11 cellular contexts compared by ENCODE assay signal in the genomic region with DNA sequence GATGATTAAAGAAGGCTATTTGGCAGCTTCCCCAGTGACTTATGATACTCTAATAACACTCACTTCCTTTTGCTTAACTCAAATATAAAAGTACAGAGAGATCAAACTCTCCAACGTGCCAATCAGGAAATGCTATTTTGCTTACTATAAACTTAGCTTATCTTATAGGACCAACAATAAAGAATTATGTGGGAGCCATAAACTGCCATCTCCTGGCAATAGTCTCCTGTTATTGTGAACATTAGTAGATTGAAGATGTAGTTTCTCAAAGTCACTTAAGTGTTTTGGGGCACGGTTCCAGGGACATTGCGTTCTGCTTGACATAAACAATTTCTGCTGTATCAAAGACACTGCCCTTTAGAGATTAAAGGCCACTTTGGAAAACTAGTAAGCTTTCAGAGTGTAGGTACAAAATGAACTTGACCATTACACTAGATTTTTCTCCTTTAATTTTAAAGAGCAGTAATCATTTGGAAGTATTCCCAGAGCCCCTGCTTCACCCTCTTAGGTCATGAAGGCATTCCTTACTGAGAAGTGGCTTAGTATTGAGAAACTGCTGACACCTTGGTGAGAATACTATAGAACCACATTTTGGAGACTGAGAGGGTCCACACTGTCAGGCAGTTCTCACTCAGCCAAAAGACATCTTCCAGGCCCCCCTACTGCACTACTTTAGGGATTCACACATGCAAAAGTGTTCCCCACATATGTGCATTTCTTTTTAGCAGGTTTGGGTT. TPM values are rescaled to one million over a fixed set of nuclear protein-coding genes. Genes with fewer than 3 reads are reported as not detected.
DNase-seq lines count a peak whose midpoint lies in the region; ATAC-seq and TF ChIP-seq lines count a peak whose summit lies in the region.
"Had no signal": no experiment of that assay in that cellular context is flagged by ENCODE, and none has a peak within 500 bp of the region (broad histone marks: within the 10 kb centered on the region; RNA-seq: fewer than 3 reads in every experiment).

No MANE protein-coding gene starts in this region.

- no peaks in the 10 kb centered on the region for H3K27me3 ChIP-seq in ascending aorta
- no peaks in the 10 kb centered on the region for H3K27me3 ChIP-seq in upper lobe of right lung
- peaks cover 2% of the 10 kb centered on the region for H3K27me3 ChIP-seq in osteoblast (ENCODE audit: insufficient read depth, low read length)

- H3K27ac ChIP-seq in ascending aorta (peak overlapping the region; percentile 38 to 65), upper lobe of right lung (peak overlapping the region; percentile 82), osteoblast (ENCODE audit: low read depth, low read length) (no peak overlapping the region)
- H3K27ac ChIP-seq: PC-9 had no signal

- no peak for DNase-seq in ascending aorta (ENCODE audit: low spot score in 2 of 2)
- DNase-seq in fibroblast of mammary gland (ENCODE audit: low read depth), result peak; percentile 74
- peak in 2 of 3 donors; percentile 35 to 86 for DNase-seq in mucosa of descending colon
- no peak for DNase-seq in upper lobe of right lung
- DNase-seq in activated CD4-positive, alpha-beta T cell treated with anti-CD3 and anti-CD28 coated beads for 48 hours, result no peak
- no peak for DNase-seq in NCI-H446 (lab: John Stamatoyannopoulos, UW)
- no peak for DNase-seq in osteoblast (ENCODE audit: insufficient read length, low spot score, missing footprints)
- DNase-seq: NCI-H2081 treated with DMSO at 0.1 percent for 48 hours, retina, T-helper 9 cell had no signal

- intact Hi-C loops in ascending aorta (cut with DNase I) (loop anchor here (2.0 kb wide), 1 partner anchor 53 kb away; no protein-coding TSS in a partner anchor), mucosa of descending colon (cut with DNase I, micrococcal nuclease) (no loop called here), upper lobe of right lung (cut with DNase I) (no loop called here)

- no peak overlapping the region for H3K4me2 ChIP-seq in osteoblast (ENCODE audit: insufficient read depth, low read length)
- H3K4me2 ChIP-seq: PC-9 had no signal

- H3K36me3 ChIP-seq in ascending aorta (peaks cover 0 to 11% of the 10 kb centered on the region in 2 donors), mucosa of descending colon (ENCODE audit: low read depth) (no peaks in the 10 kb centered on the region), upper lobe of right lung (peaks cover 10% of the 10 kb centered on the region), osteoblast (ENCODE audit: insufficient read depth, low read length) (no peaks in the 10 kb centered on the region)

- no peaks in the 10 kb centered on the region for H3K79me2 ChIP-seq in osteoblast (ENCODE audit: insufficient read depth, low read length)

- no peak overlapping the region for H2AFZ ChIP-seq in osteoblast (ENCODE audit: low read length)
- H2AFZ ChIP-seq: PC-9 had no signal

- ATAC-seq in mucosa of descending colon (peak; percentile 93), upper lobe of right lung (peak; percentile 81)

- H4K20me1 ChIP-seq in osteoblast (ENCODE audit: insufficient read depth, low read length), result no peaks in the 10 kb centered on the region

- no peak for TF ChIP-seq CTCF in ascending aorta (IDR thresholded peaks at IDR 0.05)
- no peak for TF ChIP-seq CTCF in fibroblast of mammary gland (conservative IDR thresholded peaks at IDR 0.05; ENCODE audit: control insufficient read depth, insufficient read depth, low read depth, low read length)
- no peak for TF ChIP-seq CTCF in mucosa of descending colon (IDR thresholded peaks at IDR 0.05)
- TF ChIP-seq CTCF in upper lobe of right lung (IDR thresholded peaks at IDR 0.05), result no peak
- TF ChIP-seq CTCF in osteoblast (IDR thresholded peaks at IDR 0.05; ENCODE audit: extremely low read depth, low read depth, low read length), result no peak

- no peak overlapping the region for H3K4me3 ChIP-seq in ascending aorta
- no peak overlapping the region for H3K4me3 ChIP-seq in fibroblast of mammary gland (ENCODE audit: control insufficient read depth, low read depth, low read length)
- no peak overlapping the region for H3K4me3 ChIP-seq in mucosa of descending colon
- H3K4me3 ChIP-seq in upper lobe of right lung, result no peak overlapping the region
- H3K4me3 ChIP-seq in osteoblast (ENCODE audit: insufficient read depth, low read length), result no peak overlapping the region
- H3K4me3 ChIP-seq: PC-9 had no signal

- H3K9me3 ChIP-seq in ascending aorta (no peaks in the 10 kb centered on the region), mucosa of descending colon (no peaks in the 10 kb centered on the region), upper lobe of right lung (no peaks in the 10 kb centered on the region), osteoblast (ENCODE audit: low read depth, low read length) (no peaks in the 10 kb centered on the region)

- H3K4me1 ChIP-seq in ascending aorta (peaks cover 0 to 24% of the 10 kb centered on the region in 2 donors), mucosa of descending colon (ENCODE audit: low read depth) (peaks cover 7% of the 10 kb centered on the region), upper lobe of right lung (peaks cover 23% of the 10 kb centered on the region), osteoblast (ENCODE audit: insufficient read depth, low read length) (no peaks in the 10 kb centered on the region)

RNA-seq across cellular contexts. Expression of a gene that starts 51.9 kb away (rescaled TPM):
- total RNA-seq in ascending aorta, result 93.6 TPM
- 100 to 1,000 TPM; 270 to 401 (median 390) TPM for total RNA-seq in mucosa of descending colon
- 176 TPM for total RNA-seq in upper lobe of right lung
- 4.1 and 5.8 TPM in 2 replicates for total RNA-seq in osteoblast

Comparison
In these comparisons a context has a peak if more than half of its experiments do, and no peak if none do; other contexts are left out.
1. DNase-seq: peak in fibroblast of mammary gland (single experiment) and mucosa of descending colon (2 of 3); none in ascending aorta (0 of 2), upper lobe of right lung (single experiment), activated CD4-positive, alpha-beta T cell treated with anti-CD3 and anti-CD28 coated beads for 48 hours (single experiment), NCI-H446 (0 of 2) and osteoblast (single experiment).
2. RNA of a gene that starts 51.9 kb away (total RNA-seq): 270 to 401 TPM in mucosa of descending colon, 176 TPM in upper lobe of right lung (single experiment) and 93.6 TPM in ascending aorta (single experiment); 4.1 to 5.8 TPM in osteoblast; every median in the first group is over 10 times any median in the second.